In the genomic region with DNA sequence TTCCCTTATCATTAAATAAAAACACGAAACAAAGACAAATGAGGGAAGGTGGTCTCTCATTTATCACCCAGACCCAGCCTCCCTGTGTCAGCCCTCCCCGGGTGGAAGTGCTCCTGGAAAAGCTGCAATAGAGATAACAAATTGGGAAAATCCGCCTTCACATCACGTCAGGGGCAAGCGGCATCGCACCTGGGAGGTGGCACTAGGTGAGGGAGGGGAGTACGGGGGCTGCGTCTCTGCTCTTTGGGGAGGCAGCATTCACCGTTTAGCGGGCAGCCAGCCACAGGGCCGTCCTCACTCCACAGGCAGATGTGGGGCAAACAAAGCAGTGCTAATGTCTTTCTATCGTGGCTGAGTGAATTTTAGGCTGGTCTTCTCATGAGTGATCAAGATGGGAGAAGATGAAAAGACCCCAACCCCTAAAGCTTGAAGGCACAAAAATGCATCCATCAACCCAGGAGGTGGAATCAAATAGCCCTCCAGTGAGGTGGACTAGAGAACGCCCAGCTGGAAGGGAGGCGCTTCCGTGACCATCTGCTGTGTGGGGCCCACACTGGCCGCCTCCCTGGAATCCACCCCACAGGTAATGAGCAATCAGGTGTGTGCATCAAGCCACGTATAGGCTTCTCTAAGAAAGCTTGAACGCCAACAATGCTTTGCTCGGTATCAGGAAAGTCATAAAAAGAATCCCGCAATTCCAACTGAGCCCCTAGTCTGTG, we compare ENCODE assay signal across 15 cellular contexts.
"Had no signal": no experiment of that assay in that cellular context is flagged by ENCODE, and none has a peak within 500 bp of the region (broad histone marks: within the 10 kb centered on the region; RNA-seq: fewer than 3 reads in every experiment).

No MANE protein-coding gene starts in this region.

- DNase-seq: activated CD4-positive, alpha-beta T cell treated with anti-CD3 and anti-CD28 coated beads for 4 hours; activated CD8-positive, alpha-beta T cell treated with anti-CD3 and anti-CD28 coated beads for 36 hours; activated T-cell treated with anti-CD3 and anti-CD28 coated beads, Interleukin-2, amount 50 U/mL, for 72 hours; effector memory CD8-positive, alpha-beta T cell; immature natural killer cell; left cardiac atrium; SK-N-SH; stomach; T1000 had no signal

- H3K4me3 ChIP-seq: right atrium auricular region, stomach, thoracic aorta had no signal

- H3K36me3 Mint-ChIP-seq: immature natural killer cell, T-cell had no signal

- H3K27me3 Mint-ChIP-seq: activated CD8-positive, alpha-beta T cell treated with anti-CD3 and anti-CD28 coated beads for 36 hours had no signal

- H3K9me3 ChIP-seq: right atrium auricular region, SK-N-SH, stomach, thoracic aorta had no signal

- H3K27me3 ChIP-seq: right atrium auricular region had no signal

- H3K9me3 Mint-ChIP-seq: activated CD8-positive, alpha-beta T cell treated with anti-CD3 and anti-CD28 coated beads for 36 hours; activated T-cell treated with anti-CD3 and anti-CD28 coated beads, Interleukin-2, amount 50 U/mL, for 72 hours; dendritic cell treated with granulocyte-macrophage colony-stimulating factor and Interleukin-4, amounts not matched to agents 40 ng/mL and 50 ng/mL, for 4 days; effector memory CD8-positive, alpha-beta T cell; immature natural killer cell; neural crest cell; T-cell had no signal

- H3K27ac Mint-ChIP-seq: activated CD8-positive, alpha-beta T cell treated with anti-CD3 and anti-CD28 coated beads for 36 hours; activated T-cell treated with anti-CD3 and anti-CD28 coated beads, Interleukin-2, amount 50 U/mL, for 72 hours; dendritic cell treated with granulocyte-macrophage colony-stimulating factor and Interleukin-4, amounts not matched to agents 40 ng/mL and 50 ng/mL, for 4 days; effector memory CD8-positive, alpha-beta T cell; immature natural killer cell; T-cell had no signal

- H3K4me1 ChIP-seq: parathyroid adenoma, right atrium auricular region had no signal

- ATAC-seq: activated CD8-positive, alpha-beta T cell treated with anti-CD3 and anti-CD28 coated beads for 36 hours; activated T-cell treated with anti-CD3 and anti-CD28 coated beads, Interleukin-2, amount 50 U/mL, for 72 hours; effector memory CD8-positive, alpha-beta T cell; T-cell had no signal

- H3K27ac ChIP-seq: parathyroid adenoma, right atrium auricular region, stomach, thoracic aorta had no signal

- H3K4me3 Mint-ChIP-seq: activated CD8-positive, alpha-beta T cell treated with anti-CD3 and anti-CD28 coated beads for 36 hours; activated T-cell treated with anti-CD3 and anti-CD28 coated beads, Interleukin-2, amount 50 U/mL, for 72 hours; dendritic cell treated with granulocyte-macrophage colony-stimulating factor and Interleukin-4, amounts not matched to agents 40 ng/mL and 50 ng/mL, for 4 days; effector memory CD8-positive, alpha-beta T cell; immature natural killer cell; neural crest cell; T-cell had no signal

- H3K36me3 ChIP-seq: right atrium auricular region, stomach, thoracic aorta had no signal

- H3K4me1 Mint-ChIP-seq: immature natural killer cell, neural crest cell, T-cell had no signal
